In genomic region chr5:150660108-150660831, GRCh38 we compare ENCODE assay signal across 18 cellular contexts. TPM values are rescaled to one million over a fixed set of nuclear protein-coding genes. Genes with fewer than 3 reads are reported as not detected.
DNase-seq lines count a peak whose midpoint lies in the region; ATAC-seq and TF ChIP-seq lines count a peak whose summit lies in the region.
"Had no signal": no experiment of that assay in that cellular context is flagged by ENCODE, and none has a peak within 500 bp of the region (broad histone marks: within the 10 kb centered on the region; RNA-seq: fewer than 3 reads in every experiment).

No MANE protein-coding gene starts in this region.

- TF ChIP-seq CTCF in mesothelial cell of epicardium (IDR thresholded peaks at IDR 0.05; ENCODE audit: unreplicated experiment) (no peak), stomach (IDR thresholded peaks at IDR 0.05) (no peak), colonic mucosa (IDR thresholded peaks at IDR 0.05) (no peak)
- no peak for TF ChIP-seq CTCF in activated CD8-positive, alpha-beta T cell treated with anti-CD3 and anti-CD28 coated beads for 36 hours (IDR thresholded peaks at IDR 0.05)

- no peak for TF ChIP-seq EP300 in stomach (IDR thresholded peaks at IDR 0.05)

- ATAC-seq in activated CD8-positive, alpha-beta T cell treated with anti-CD3 and anti-CD28 coated beads for 36 hours: no peak
- ATAC-seq: activated naive CD4-positive, alpha-beta T cell treated with anti-CD3 and anti-CD28 coated beads, Interleukin-2, amount 50 U/mL, for 72 hours; pancreas had no signal

- H3K27ac ChIP-seq in stomach (peak overlapping the region in 2 of 5 donors; percentile 48 to 49), colonic mucosa (no peak overlapping the region)
- H3K27ac ChIP-seq: pancreas had no signal

- DNase-seq in NCI-H82 (lab: John Stamatoyannopoulos, UW) (peak; percentile 49), ecto neural progenitor cell (ENCODE audit: low spot score) (peak; percentile 49), mesothelial cell of epicardium (ENCODE audit: low spot score in 2 of 2, unreplicated experiment in 2 of 2) (peak in 1 of 2 experiments; percentile 37), stomach (peak; percentile 20), colonic mucosa (no peak), NCI-H2196 (lab: John Stamatoyannopoulos, UW; ENCODE audit: unreplicated experiment) (no peak), DMS153 treated with DMSO at 0.1 percent for 48 hours (lab: John Stamatoyannopoulos, UW; ENCODE audit: unreplicated experiment) (no peak)
- no peak for DNase-seq in activated CD8-positive, alpha-beta T cell treated with anti-CD3 and anti-CD28 coated beads for 36 hours
- DNase-seq: activated CD8-positive, alpha-beta memory T cell treated with anti-CD3 and anti-CD28 coated beads, Interleukin-2, amount 50 U/mL, for 48 hours; BE2C; immature natural killer cell; NK-92 treated with Interleukin-12 subunit alpha and Interleukin-12 subunit beta, amount 100 ng/mL, for 24 hours; T-helper 9 cell had no signal

- H3K4me3 ChIP-seq in stomach (no peak overlapping the region), colonic mucosa (no peak overlapping the region)
- H3K4me3 ChIP-seq: pancreas had no signal

- no peak overlapping the region for H3K9ac ChIP-seq in colonic mucosa (ENCODE audit: low read depth in 2 of 2, low read length in 2 of 2)

- no peaks in the 10 kb centered on the region for H3K36me3 ChIP-seq in stomach
- H3K36me3 ChIP-seq in colonic mucosa: no peaks in the 10 kb centered on the region
- H3K36me3 ChIP-seq: BE2C, pancreas had no signal

- POLR2A ChIA-PET in activated CD8-positive, alpha-beta T cell treated with anti-CD3 and anti-CD28 coated beads for 36 hours (lab: Charles Lee): no interaction called here

- H3K4me1 ChIP-seq in stomach (peaks cover 10 to 45% (median 30%) of the 10 kb centered on the region in 4 donors), colonic mucosa (no peaks in the 10 kb centered on the region)
- H3K4me1 ChIP-seq: pancreas had no signal

- peak overlapping the region; percentile 88 for H3K27ac Mint-ChIP-seq in mesothelial cell of epicardium
- H3K27ac Mint-ChIP-seq in activated CD8-positive, alpha-beta T cell treated with anti-CD3 and anti-CD28 coated beads for 36 hours: no peak overlapping the region
- H3K27ac Mint-ChIP-seq: activated naive CD4-positive, alpha-beta T cell treated with anti-CD3 and anti-CD28 coated beads, Interleukin-2, amount 50 U/mL, for 72 hours; immature natural killer cell had no signal

- H3K36me3 Mint-ChIP-seq in mesothelial cell of epicardium: no peaks in the 10 kb centered on the region
- no peaks in the 10 kb centered on the region for H3K36me3 Mint-ChIP-seq in activated CD8-positive, alpha-beta T cell treated with anti-CD3 and anti-CD28 coated beads for 36 hours (ENCODE audit: low read depth)
- H3K36me3 Mint-ChIP-seq: activated naive CD4-positive, alpha-beta T cell treated with anti-CD3 and anti-CD28 coated beads, Interleukin-2, amount 50 U/mL, for 72 hours; immature natural killer cell had no signal

- no peaks in the 10 kb centered on the region for H3K27me3 ChIP-seq in stomach
- H3K27me3 ChIP-seq in colonic mucosa: no peaks in the 10 kb centered on the region
- H3K27me3 ChIP-seq: BE2C, pancreas had no signal

- 43 to 54% (median 44%) methylated on average over 4 of the region's 4 CpGs for WGBS in stomach, 5 donors

- H3K27me3 Mint-ChIP-seq in mesothelial cell of epicardium (ENCODE audit: low read depth): peaks cover 2% of the 10 kb centered on the region
- no peaks in the 10 kb centered on the region for H3K27me3 Mint-ChIP-seq in activated CD8-positive, alpha-beta T cell treated with anti-CD3 and anti-CD28 coated beads for 36 hours

- intact Hi-C loops in stomach (cut with DNase I; ENCODE audit: low total_unique reads) (no loop called here), colonic mucosa (cut with DNase I) (no loop called here)
- intact Hi-C loops in activated CD8-positive, alpha-beta T cell treated with anti-CD3 and anti-CD28 coated beads for 36 hours (cut with micrococcal nuclease): no loop called here

- H3K9me3 ChIP-seq in stomach: no peaks in the 10 kb centered on the region
- no peaks in the 10 kb centered on the region for H3K9me3 ChIP-seq in colonic mucosa
- H3K9me3 ChIP-seq: BE2C, pancreas had no signal

- no peak for TF ChIP-seq POLR2A in stomach (IDR thresholded peaks at IDR 0.05)

- H3K4me3 Mint-ChIP-seq in mesothelial cell of epicardium: no peak overlapping the region
- no peak overlapping the region for H3K4me3 Mint-ChIP-seq in activated CD8-positive, alpha-beta T cell treated with anti-CD3 and anti-CD28 coated beads for 36 hours
- H3K4me3 Mint-ChIP-seq: central memory CD8-positive, alpha-beta T cell; IgD-negative memory B cell; immature natural killer cell had no signal

- no peaks in the 10 kb centered on the region for H3K9me3 Mint-ChIP-seq in mesothelial cell of epicardium
- no peaks in the 10 kb centered on the region for H3K9me3 Mint-ChIP-seq in activated CD8-positive, alpha-beta T cell treated with anti-CD3 and anti-CD28 coated beads for 36 hours
- H3K9me3 Mint-ChIP-seq: activated naive CD4-positive, alpha-beta T cell treated with anti-CD3 and anti-CD28 coated beads, Interleukin-2, amount 50 U/mL, for 72 hours; central memory CD8-positive, alpha-beta T cell; IgD-negative memory B cell; immature natural killer cell had no signal

- CTCF ChIA-PET in activated CD8-positive, alpha-beta T cell treated with anti-CD3 and anti-CD28 coated beads for 36 hours (lab: Charles Lee): interaction anchor here (1.4 to 2.0 kb wide), 2 partner anchors 99 to 115 kb away, joined by 3 to 10 read pairs; no protein-coding TSS in a partner anchor

- H3K4me1 Mint-ChIP-seq in mesothelial cell of epicardium: peaks cover 30% of the 10 kb centered on the region
- peaks cover 3% of the 10 kb centered on the region for H3K4me1 Mint-ChIP-seq in activated CD8-positive, alpha-beta T cell treated with anti-CD3 and anti-CD28 coated beads for 36 hours (ENCODE audit: low read depth)

RNA-seq across cellular contexts. Expression of gene MYOZ3, which starts 0.8 kb away (rescaled TPM):
- total RNA-seq in mesothelial cell of epicardium: 8.5 to 9.4 TPM (median 8.5 TPM) in 3 replicates
- total RNA-seq in stomach: under 1 TPM in 1 of 5 donors, not detected in 4; 0.55 TPM
- polyA plus RNA-seq in stomach: 1 to 10 TPM in 1 of 3 donors, under 1 TPM in 2; 0.23 to 1.8 (median 0.50) TPM
- under 1 TPM; 0.12 to 0.32 TPM for total RNA-seq in colonic mucosa
- under 1 TPM; 0.11 to 0.20 TPM for total RNA-seq in activated CD8-positive, alpha-beta T cell treated with anti-CD3 and anti-CD28 coated beads for 36 hours
- total RNA-seq: mononuclear cell had no signal
- polyA plus RNA-seq: IgD-negative memory B cell, immature natural killer cell had no signal

RNA-seq across cellular contexts. Expression of gene SYNPO, which starts 19.8 kb away (rescaled TPM):
- total RNA-seq in mesothelial cell of epicardium (84.4 to 86.6 TPM (median 85.3 TPM) in 3 replicates), stomach (10 to 100 TPM in 3 of 5 donors, 1 to 10 TPM in 2; 3.7 to 52.7 (median 20.1) TPM), colonic mucosa (10 to 100 TPM; 32.4 to 62.9 TPM)
- polyA plus RNA-seq in stomach: 10 to 100 TPM; 12.6 to 42.3 (median 23.2) TPM
- under 1 TPM; 0.18 to 0.22 TPM for total RNA-seq in activated CD8-positive, alpha-beta T cell treated with anti-CD3 and anti-CD28 coated beads for 36 hours
- polyA plus RNA-seq: immature natural killer cell had no signal

RNA-seq across cellular contexts. Expression of gene RBM22, which starts 40.6 kb away (rescaled TPM):
- 64.3 to 66.8 TPM (median 66.7 TPM) in 3 replicates for total RNA-seq in mesothelial cell of epicardium
- total RNA-seq in stomach: 100 to 1,000 TPM in 1 of 5 donors, 10 to 100 TPM in 4; 22.8 to 116 (median 27.9) TPM
- polyA plus RNA-seq in stomach: 10 to 100 TPM; 18.9 to 28.0 (median 23.9) TPM
- total RNA-seq in colonic mucosa: 10 to 100 TPM; 40.0 to 42.6 TPM
- total RNA-seq in activated CD8-positive, alpha-beta T cell treated with anti-CD3 and anti-CD28 coated beads for 36 hours: 10 to 100 TPM; 53.1 to 59.7 TPM

Comparison
In these comparisons a context has a peak if more than half of its experiments do, and no peak if none do; other contexts are left out.
1. DNase-seq: peak in NCI-H82 (single experiment), ecto neural progenitor cell (single experiment) and stomach (single experiment); none in colonic mucosa (single experiment), activated CD8-positive, alpha-beta T cell treated with anti-CD3 and anti-CD28 coated beads for 36 hours (single experiment), NCI-H2196 (single experiment) and DMS153 treated with DMSO at 0.1 percent for 48 hours (single experiment).